ENCODE assay signal across 37 cellular contexts in the genomic region with DNA sequence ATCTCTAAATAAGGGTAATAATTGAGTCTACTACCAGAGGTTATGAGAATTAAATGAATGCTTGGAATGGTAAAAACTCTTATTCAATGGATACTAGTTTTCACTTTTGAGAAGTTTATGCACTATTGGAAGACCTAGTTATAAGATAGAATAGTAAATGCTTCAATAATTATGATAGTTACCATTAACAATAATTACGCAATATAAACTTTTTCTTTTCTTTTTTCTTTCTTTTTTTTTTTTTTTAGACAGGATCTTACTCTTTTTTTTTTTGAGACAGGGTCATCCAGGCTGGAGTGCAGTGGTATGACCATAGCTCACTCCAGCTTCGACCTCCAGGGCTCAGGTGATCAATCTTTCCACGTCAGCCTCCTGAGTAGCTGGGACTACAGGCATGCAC. TPM values are rescaled to one million over a fixed set of nuclear protein-coding genes. Genes with fewer than 3 reads are reported as not detected.
"Had no signal": no experiment of that assay in that cellular context is flagged by ENCODE, and none has a peak within 500 bp of the region (broad histone marks: within the 10 kb centered on the region; RNA-seq: fewer than 3 reads in every experiment).

No MANE protein-coding gene starts in this region.

- DNase-seq: activated CD4-positive, alpha-beta memory T cell treated with anti-CD3 and anti-CD28 coated beads for 36 hours; activated CD4-positive, alpha-beta T cell treated with anti-CD3 and anti-CD28 coated beads for 36 hours; activated CD4-positive, alpha-beta T cell treated with anti-CD3 and anti-CD28 coated beads, Interleukin-2, amount 10 ng/mL, durations not matched to agents 24 days and 14 days; activated CD4-positive, CD25-positive, alpha-beta regulatory T cell; activated CD4-positive, CD25-positive, alpha-beta regulatory T cell treated with anti-CD3 and anti-CD28 coated beads, Interleukin-2, amount 50 U/mL, for 72 hours; activated CD8-positive, alpha-beta memory T cell treated with anti-CD3 and anti-CD28 coated beads, Interleukin-2, amount 10 ng/mL, durations not matched to agents 7 days and 5 days; activated CD8-positive, alpha-beta memory T cell treated with anti-CD3 and anti-CD28 coated beads, Interleukin-2, amount 50 U/mL, for 4 hours; activated CD8-positive, alpha-beta T cell treated with anti-CD3 and anti-CD28 coated beads, Interleukin-2, amount 10 ng/mL, durations not matched to agents 7 days and 5 days; activated effector memory CD4-positive, alpha-beta T cell treated with anti-CD3 and anti-CD28 coated beads, Interleukin-2, amount 50 U/mL, for 16 hours; activated naive CD4-positive, alpha-beta T cell treated with anti-CD3 and anti-CD28 coated beads for 36 hours; activated naive CD8-positive, alpha-beta T cell treated with anti-CD3 and anti-CD28 coated beads for 36 hours; activated naive CD8-positive, alpha-beta T cell treated with anti-CD3 and anti-CD28 coated beads, Interleukin-2, amount 50 U/mL, for 24 hours; activated T-cell treated with anti-CD3 and anti-CD28 coated beads, Interleukin-2, amount 50 U/mL, for 1 hour; activated T-cell treated with anti-CD3 and anti-CD28 coated beads, Interleukin-2, amount 50 U/mL, for 48 hours; adrenal gland; amygdala; central memory CD4-positive, alpha-beta T cell; cerebellar nuclear complex; colonic mucosa; effector CD8-positive, alpha-beta T cell; esophagus squamous epithelium; foreskin melanocyte; heart right ventricle; T-helper 2 cell had no signal

- FAIRE-seq: endometrium, endothelial cell of umbilical vein had no signal

- H3K4me3 ChIP-seq: adrenal gland, ascending aorta, breast epithelium, cardiac muscle cell, colonic mucosa, esophagus squamous epithelium, gastroesophageal sphincter, heart right ventricle had no signal

- H3K36me3 ChIP-seq: adrenal gland, ascending aorta, breast epithelium, cardiac muscle cell, colonic mucosa, esophagus squamous epithelium, gastroesophageal sphincter, heart right ventricle had no signal

- H3K9me3 ChIP-seq: adrenal gland, ascending aorta, breast epithelium, colonic mucosa, esophagus squamous epithelium, gastroesophageal sphincter, heart right ventricle had no signal

- H3K4me1 ChIP-seq: ascending aorta, breast epithelium, colonic mucosa, esophagus squamous epithelium, gastroesophageal sphincter, heart right ventricle had no signal

- H3K27me3 ChIP-seq: adrenal gland, ascending aorta, breast epithelium, cardiac muscle cell, colonic mucosa, esophagus squamous epithelium, gastroesophageal sphincter, heart right ventricle had no signal

- H3K27ac ChIP-seq: adrenal gland, ascending aorta, breast epithelium, cardiac muscle cell, colonic mucosa, epithelial cell of prostate, esophagus squamous epithelium, gastroesophageal sphincter, heart right ventricle had no signal

- ATAC-seq: activated CD4-positive, alpha-beta T cell treated with anti-CD3 and anti-CD28 coated beads for 36 hours; activated CD8-positive, alpha-beta memory T cell treated with anti-CD3 and anti-CD28 coated beads, Interleukin-2, amount 10 ng/mL, durations not matched to agents 7 days and 5 days; activated CD8-positive, alpha-beta T cell treated with anti-CD3 and anti-CD28 coated beads, Interleukin-2, amount 10 ng/mL, durations not matched to agents 7 days and 5 days; activated naive CD8-positive, alpha-beta T cell treated with anti-CD3 and anti-CD28 coated beads, Interleukin-2, amount 50 U/mL, for 24 hours; gastroesophageal sphincter; heart right ventricle had no signal

RNA-seq across cellular contexts. Expression of gene ALDOB, which starts 6.7 kb away (rescaled TPM):
- total RNA-seq: activated CD4-positive, alpha-beta memory T cell treated with anti-CD3 and anti-CD28 coated beads for 36 hours; activated CD4-positive, alpha-beta T cell treated with anti-CD3 and anti-CD28 coated beads for 36 hours; activated CD4-positive, alpha-beta T cell treated with anti-CD3 and anti-CD28 coated beads, Interleukin-2, amount 10 ng/mL, durations not matched to agents 24 days and 14 days; activated CD8-positive, alpha-beta memory T cell treated with anti-CD3 and anti-CD28 coated beads for 36 hours; activated CD8-positive, alpha-beta memory T cell treated with anti-CD3 and anti-CD28 coated beads, Interleukin-2, amount 10 ng/mL, durations not matched to agents 7 days and 5 days; activated CD8-positive, alpha-beta T cell treated with anti-CD3 and anti-CD28 coated beads, Interleukin-2, amount 10 ng/mL, durations not matched to agents 7 days and 5 days; activated naive CD4-positive, alpha-beta T cell treated with anti-CD3 and anti-CD28 coated beads for 36 hours; activated naive CD8-positive, alpha-beta T cell treated with anti-CD3 and anti-CD28 coated beads for 36 hours; activated T-helper 1 cell treated with anti-CD3 and anti-CD28 coated beads, Interleukin-12 subunit alpha, Interleukin-12 subunit beta, Interleukin-2, Interleukin-4 antibody, amounts not matched to agents 30 ng/mL and 10 ng/mL and 1 ng/mL, durations not matched to agents 14 hours and 24 hours and 36 hours; activated T-helper 2 cell treated with anti-CD3 and anti-CD28 coated beads, Interferon-gamma antibody, Interleukin-2, Interleukin-4, amounts not matched to agents 10 μg/mL and 5 μg/mL and 100 μg/mL, durations not matched to agents 14 hours and 24 hours and 36 hours; cardiac muscle cell; endothelial cell of umbilical vein; esophagus squamous epithelium; fibroblast of lung; fibroblast of villous mesenchyme; gastroesophageal sphincter; glomerular endothelial cell had no signal
- polyA plus RNA-seq: endothelial cell of umbilical vein, fibroblast of lung had no signal

RNA-seq across cellular contexts. Expression of gene BAAT, which starts 44.1 kb away (rescaled TPM):
- total RNA-seq: activated CD4-positive, alpha-beta memory T cell treated with anti-CD3 and anti-CD28 coated beads for 36 hours; activated CD4-positive, alpha-beta T cell treated with anti-CD3 and anti-CD28 coated beads, Interleukin-2, amount 10 ng/mL, durations not matched to agents 24 days and 14 days; activated CD8-positive, alpha-beta memory T cell treated with anti-CD3 and anti-CD28 coated beads, Interleukin-2, amount 10 ng/mL, durations not matched to agents 7 days and 5 days; activated CD8-positive, alpha-beta T cell treated with anti-CD3 and anti-CD28 coated beads, Interleukin-2, amount 10 ng/mL, durations not matched to agents 7 days and 5 days; activated naive CD4-positive, alpha-beta T cell treated with anti-CD3 and anti-CD28 coated beads for 36 hours; activated T-helper 2 cell treated with anti-CD3 and anti-CD28 coated beads, Interferon-gamma antibody, Interleukin-2, Interleukin-4, amounts not matched to agents 10 μg/mL and 5 μg/mL and 100 μg/mL, durations not matched to agents 14 hours and 24 hours and 36 hours; cardiac muscle cell; endothelial cell of umbilical vein; esophagus squamous epithelium; fibroblast of lung; glomerular endothelial cell had no signal
- polyA plus RNA-seq: cardiac muscle cell had no signal
